ENCODE assay signal across 20 cellular contexts in the genomic region with DNA sequence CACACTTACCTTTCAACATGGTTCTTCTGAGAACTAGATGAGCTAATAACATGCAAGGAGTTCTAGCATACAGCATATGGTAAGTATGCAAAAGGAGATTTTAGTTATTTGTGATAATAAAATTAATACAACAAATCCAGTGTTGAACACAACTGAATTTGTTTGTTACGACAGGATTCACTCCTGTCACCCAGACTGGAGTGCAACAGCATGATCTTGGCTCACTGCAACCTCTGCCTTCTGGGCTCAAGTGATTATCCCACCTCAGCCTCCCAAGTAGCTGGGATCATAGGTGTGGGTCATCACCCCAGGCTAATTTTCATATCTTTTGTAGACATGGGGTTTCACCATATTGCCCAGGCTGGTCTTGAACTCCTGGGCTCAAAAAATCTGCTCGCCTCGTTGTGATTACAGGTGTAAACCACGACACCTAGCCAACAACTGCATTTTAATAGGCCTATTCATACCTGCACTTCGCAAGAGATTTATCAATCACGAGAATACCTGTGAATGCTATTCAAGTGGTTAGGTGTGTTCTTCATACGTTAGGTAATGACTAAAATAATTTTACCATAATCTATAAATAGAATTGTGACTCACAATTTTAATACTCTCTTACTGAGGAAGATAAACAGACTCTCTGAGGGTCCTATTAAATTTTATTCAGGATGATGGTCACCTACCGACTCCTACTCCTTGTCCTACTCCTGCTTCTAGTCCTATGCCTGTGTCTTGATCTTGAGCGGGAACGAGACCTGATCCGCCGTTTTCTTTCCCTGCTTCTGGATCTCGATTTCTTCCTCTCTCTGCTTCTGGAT. TPM values are rescaled to one million over a fixed set of nuclear protein-coding genes. Genes with fewer than 3 reads are reported as not detected.
DNase-seq lines count a peak whose midpoint lies in the region; ATAC-seq, FAIRE-seq and TF ChIP-seq lines count a peak whose summit lies in the region.
"Had no signal": no experiment of that assay in that cellular context is flagged by ENCODE, and none has a peak within 500 bp of the region (broad histone marks: within the 10 kb centered on the region; RNA-seq: fewer than 3 reads in every experiment).

No MANE protein-coding gene starts in this region.

- H3K9me3 ChIP-seq in mammary epithelial cell (replicated peaks; ENCODE audit: insufficient read depth, low read length), result no peaks in the 10 kb centered on the region
- no peaks in the 10 kb centered on the region for H3K9me3 ChIP-seq in breast epithelium
- H3K9me3 ChIP-seq in PC-9 (ENCODE audit: insufficient read depth, low read depth), result no peaks in the 10 kb centered on the region
- H3K9me3 ChIP-seq in smooth muscle cell (replicated peaks; ENCODE audit: low read depth), result no peaks in the 10 kb centered on the region
- H3K9me3 ChIP-seq: prostate gland, stomach, upper lobe of left lung had no signal

- H3K9me3 Mint-ChIP-seq in dendritic cell treated with granulocyte-macrophage colony-stimulating factor and Interleukin-4, amounts not matched to agents 40 ng/mL and 50 ng/mL, for 4 days, result no peaks in the 10 kb centered on the region
- H3K9me3 Mint-ChIP-seq: activated naive CD4-positive, alpha-beta T cell treated with anti-CD3 and anti-CD28 coated beads, Interleukin-2, amount 10 ng/mL, durations not matched to agents 7 days and 5 days; effector memory CD8-positive, alpha-beta T cell; neural progenitor cell; WTC11 had no signal

- in situ Hi-C loops in mammary epithelial cell (cut with MboI; ENCODE audit: low sequenced_read_pairs in 2 of 2), result no loop called here

- H3K27me3 ChIP-seq in mammary epithelial cell (ENCODE audit: insufficient read depth, low read length) (no peaks in the 10 kb centered on the region), breast epithelium (no peaks in the 10 kb centered on the region), PC-9 (ENCODE audit: insufficient read depth, low read depth) (no peaks in the 10 kb centered on the region), smooth muscle cell (ENCODE audit: low read depth) (no peaks in the 10 kb centered on the region)
- H3K27me3 ChIP-seq: neural progenitor cell, stomach, upper lobe of left lung had no signal

- peaks cover 82% of the 10 kb centered on the region for H3K36me3 ChIP-seq in mammary epithelial cell (ENCODE audit: insufficient read depth, low read length)
- peaks cover 9% of the 10 kb centered on the region for H3K36me3 ChIP-seq in breast epithelium
- peaks cover 90% of the 10 kb centered on the region for H3K36me3 ChIP-seq in PC-9 (ENCODE audit: low read depth)
- peaks cover 70% of the 10 kb centered on the region for H3K36me3 ChIP-seq in smooth muscle cell (ENCODE audit: low read depth)

- peaks cover 5% of the 10 kb centered on the region for H3K4me1 Mint-ChIP-seq in dendritic cell treated with granulocyte-macrophage colony-stimulating factor and Interleukin-4, amounts not matched to agents 40 ng/mL and 50 ng/mL, for 4 days (ENCODE audit: low read depth)
- H3K4me1 Mint-ChIP-seq: neural progenitor cell, WTC11 had no signal

- H3F3A ChIP-seq in PC-9 (ENCODE audit: insufficient read depth, low read depth) (peaks cover 94% of the 10 kb centered on the region), smooth muscle cell (ENCODE audit: low read depth) (peaks cover 58% of the 10 kb centered on the region)

- H2AFZ ChIP-seq in mammary epithelial cell (ENCODE audit: low read depth, low read length), result no peak overlapping the region
- no peak overlapping the region for H2AFZ ChIP-seq in PC-9
- H2AFZ ChIP-seq in smooth muscle cell (ENCODE audit: low read depth), result no peak overlapping the region
- H2AFZ ChIP-seq: neural progenitor cell had no signal

- BruUV-seq in mammary epithelial cell (replicated peaks; lab: Mats Ljungman, UMichigan) (no TSS peak), PC-9 (replicated peaks; lab: Mats Ljungman, UMichigan) (no TSS peak)

- DNase-seq in mammary epithelial cell (peak; percentile 14), breast epithelium (ENCODE audit: low spot score in 2 of 2) (no peak), PC-9 (no peak), smooth muscle cell (lab: John Stamatoyannopoulos, UW; ENCODE audit: unreplicated experiment) (no peak), C1 segment of cervical spinal cord (lab: John Stamatoyannopoulos, UW) (no peak), H54 (ENCODE audit: insufficient read length, low spot score) (no peak)
- DNase-seq: activated naive CD4-positive, alpha-beta T cell treated with anti-CD3 and anti-CD28 coated beads, Interleukin-2, amount 10 ng/mL, durations not matched to agents 7 days and 5 days; COR-L47; effector memory CD8-positive, alpha-beta T cell; NCI-H1092 treated with DMSO at 0.1 percent for 48 hours; NCI-H2081 treated with DMSO at 0.1 percent for 48 hours; NK-92 treated with Interleukin-12 subunit alpha and Interleukin-12 subunit beta, amount 100 ng/mL, for 24 hours; stomach; upper lobe of left lung had no signal

- dilution Hi-C loops in mammary epithelial cell (cut with HindIII; ENCODE audit: low sequenced_read_pairs), result no loop called here

- no peak overlapping the region for H3K9ac ChIP-seq in mammary epithelial cell (ENCODE audit: insufficient read depth, low read length)
- no peak overlapping the region for H3K9ac ChIP-seq in smooth muscle cell (ENCODE audit: low read depth)
- H3K9ac ChIP-seq: neural progenitor cell had no signal

- H3K79me2 ChIP-seq in mammary epithelial cell (ENCODE audit: insufficient read depth, low read length), result peaks cover 92% of the 10 kb centered on the region
- peaks cover 78% of the 10 kb centered on the region for H3K79me2 ChIP-seq in PC-9 (ENCODE audit: low read depth)
- H3K79me2 ChIP-seq in smooth muscle cell (ENCODE audit: low read depth), result peaks cover 81% of the 10 kb centered on the region

- no peak overlapping the region for H3K4me2 ChIP-seq in mammary epithelial cell (ENCODE audit: insufficient read depth, low read depth, low read length)
- H3K4me2 ChIP-seq in PC-9, result no peak overlapping the region
- H3K4me2 ChIP-seq in smooth muscle cell, result no peak overlapping the region
- H3K4me2 ChIP-seq: neural progenitor cell had no signal

- no peaks in the 10 kb centered on the region for H3K4me1 ChIP-seq in mammary epithelial cell (ENCODE audit: insufficient read depth, low read length)
- H3K4me1 ChIP-seq in breast epithelium, result no peaks in the 10 kb centered on the region
- H3K4me1 ChIP-seq in PC-9 (replicated peaks; ENCODE audit: insufficient read depth), result 0 out of 2 replicates have a peak, but pooled peaks cover 6% of the 10 kb centered on the region
- H3K4me1 ChIP-seq in smooth muscle cell (ENCODE audit: low read depth), result peaks cover 5% of the 10 kb centered on the region
- H3K4me1 ChIP-seq: neural progenitor cell, prostate gland had no signal

- no peak for ATAC-seq in HG02840 (IDR thresholded peaks at IDR 0.05; ENCODE audit: low FRiP score, unreplicated experiment)
- ATAC-seq: effector memory CD8-positive, alpha-beta T cell; WTC11 had no signal

- FAIRE-seq in H54 (lab: Jason Lieb, UNC), result no peak

- POLR2A ChIA-PET in PC-9 (lab: Charles Lee; ENCODE audit: unreplicated experiment), result interaction anchor here (0.7 kb wide), 1 partner anchor 62 kb away, joined by 3 read pairs; no protein-coding TSS in a partner anchor

- H3K27ac Mint-ChIP-seq in dendritic cell treated with granulocyte-macrophage colony-stimulating factor and Interleukin-4, amounts not matched to agents 40 ng/mL and 50 ng/mL, for 4 days, result peak overlapping the region; percentile 26
- H3K27ac Mint-ChIP-seq: activated naive CD4-positive, alpha-beta T cell treated with anti-CD3 and anti-CD28 coated beads, Interleukin-2, amount 10 ng/mL, durations not matched to agents 7 days and 5 days; neural progenitor cell had no signal

- TF ChIP-seq CTCF in mammary epithelial cell (conservative IDR thresholded peaks at IDR 0.05 in 1 of 2, IDR thresholded peaks at IDR 0.05 in 1 of 2; ENCODE audit: extremely low read depth in 1 of 2, insufficient read depth in 1 of 2, low read depth in 1 of 2, low read length in 2 of 2) (no peak), breast epithelium (IDR thresholded peaks at IDR 0.05) (no peak), PC-9 (conservative IDR thresholded peaks at IDR 0.05) (no peak), smooth muscle cell (IDR thresholded peaks at IDR 0.05; ENCODE audit: borderline replicate concordance, insufficient read depth, poor library complexity, severe bottlenecking) (no peak)

- H3K36me3 Mint-ChIP-seq in dendritic cell treated with granulocyte-macrophage colony-stimulating factor and Interleukin-4, amounts not matched to agents 40 ng/mL and 50 ng/mL, for 4 days (ENCODE audit: low read depth), result peaks cover 97% of the 10 kb centered on the region

- TF ChIP-seq POLR2A in breast epithelium (IDR thresholded peaks at IDR 0.05), result no peak
- TF ChIP-seq POLR2A in H54 (IDR thresholded peaks at IDR 0.05; ENCODE audit: low read depth, low read length), result no peak

- H3K27me3 Mint-ChIP-seq in dendritic cell treated with granulocyte-macrophage colony-stimulating factor and Interleukin-4, amounts not matched to agents 40 ng/mL and 50 ng/mL, for 4 days, result no peaks in the 10 kb centered on the region
- H3K27me3 Mint-ChIP-seq: activated naive CD4-positive, alpha-beta T cell treated with anti-CD3 and anti-CD28 coated beads, Interleukin-2, amount 10 ng/mL, durations not matched to agents 7 days and 5 days; effector memory CD8-positive, alpha-beta T cell had no signal

- H3K9me2 ChIP-seq in PC-9 (ENCODE audit: insufficient read depth), result no peaks in the 10 kb centered on the region

- intact Hi-C loops in mammary epithelial cell (cut with micrococcal nuclease), result no loop called here
- intact Hi-C loops in breast epithelium (cut with DNase I; ENCODE audit: low total_unique reads), result loop anchor here (5.0 kb wide), 1 partner anchor 639 kb away; no protein-coding TSS in a partner anchor
- intact Hi-C loops in PC-9 (cut with micrococcal nuclease; ENCODE audit: unreplicated experiment), result no loop called here
- intact Hi-C loops in dendritic cell treated with granulocyte-macrophage colony-stimulating factor and Interleukin-4, amounts not matched to agents 40 ng/mL and 50 ng/mL, for 4 days (cut with micrococcal nuclease), result no loop called here

- 84% methylated on average over 13 of the region's 13 CpGs for WGBS in mammary epithelial cell (ENCODE audit: low coverage, missing lambda C conversion rate)
- WGBS in smooth muscle cell (ENCODE audit: low lambda C conversion rate), result 96% methylated on average over 13 of the region's 13 CpGs

- H3K4me3 ChIP-seq in mammary epithelial cell (replicated peaks in 1 of 3; ENCODE audit: insufficient read depth in 1 of 3, low read depth in 2 of 3, low read length in 3 of 3) (no peak overlapping the region), breast epithelium (no peak overlapping the region), PC-9 (no peak overlapping the region), smooth muscle cell (no peak overlapping the region)
- H3K4me3 ChIP-seq: neural progenitor cell, prostate gland, skin epidermis, stomach, upper lobe of left lung had no signal

- H3K27ac ChIP-seq in mammary epithelial cell (ENCODE audit: insufficient read depth, low read depth, low read length) (no peak overlapping the region), breast epithelium (no peak overlapping the region), PC-9 (0 out of 2 replicates have a peak overlapping the region, but pooled peaks have one; percentile 26), smooth muscle cell (ENCODE audit: low read depth) (peak overlapping the region; percentile 73)
- H3K27ac ChIP-seq: neural progenitor cell, prostate gland, skin epidermis, stomach, upper lobe of left lung had no signal

- H4K20me1 ChIP-seq in mammary epithelial cell (ENCODE audit: insufficient read depth, low read length) (no peaks in the 10 kb centered on the region), PC-9 (ENCODE audit: insufficient read depth) (peaks cover 82% of the 10 kb centered on the region), smooth muscle cell (ENCODE audit: low read depth) (peaks cover 100% of the 10 kb centered on the region)

- CTCF ChIA-PET in mammary epithelial cell (lab: Charles Lee; ENCODE audit: low non-redundant PET), result no interaction called here
- CTCF ChIA-PET in PC-9 (lab: Charles Lee), result no interaction called here

- H3K4me3 Mint-ChIP-seq in dendritic cell treated with granulocyte-macrophage colony-stimulating factor and Interleukin-4, amounts not matched to agents 40 ng/mL and 50 ng/mL, for 4 days, result no peak overlapping the region
- H3K4me3 Mint-ChIP-seq: activated naive CD4-positive, alpha-beta T cell treated with anti-CD3 and anti-CD28 coated beads, Interleukin-2, amount 10 ng/mL, durations not matched to agents 7 days and 5 days; effector memory CD8-positive, alpha-beta T cell; neural progenitor cell; WTC11 had no signal

RNA-seq across cellular contexts. Expression of a gene that starts 10.0 kb away (rescaled TPM):
- 10 to 100 TPM; 26.3 to 88.5 TPM for total RNA-seq in mammary epithelial cell
- polyA plus RNA-seq in mammary epithelial cell, result 20.5 TPM
- 4.5 TPM for polyA minus RNA-seq in mammary epithelial cell
- total RNA-seq in breast epithelium, result 100 to 1,000 TPM in 2 of 3 donors, 10 to 100 TPM in 1; 85.5 to 122 (median 112) TPM
- total RNA-seq in PC-9 (2021), result 61.2 and 64.5 TPM in 2 replicates
- total RNA-seq in smooth muscle cell, result 108 and 118 TPM in 2 replicates
- polyA plus RNA-seq in smooth muscle cell, result 60.9 and 65.9 TPM in 2 replicates

RNA-seq across cellular contexts. Expression of a gene that starts 10.3 kb away (rescaled TPM):
- total RNA-seq in mammary epithelial cell (10 to 100 TPM; 12.7 to 32.9 TPM), breast epithelium (10 to 100 TPM; 15.5 to 36.0 (median 18.0) TPM), PC-9 (2021) (63.0 and 67.7 TPM in 2 replicates), smooth muscle cell (22.7 and 26.2 TPM in 2 replicates)
- polyA plus RNA-seq in mammary epithelial cell (18.4 TPM), smooth muscle cell (9.1 and 13.5 TPM in 2 replicates)
- 23.3 TPM for polyA minus RNA-seq in mammary epithelial cell

RNA-seq across cellular contexts. Expression of a gene that starts 16.0 kb away (rescaled TPM):
- total RNA-seq in mammary epithelial cell (10 to 100 TPM; 17.0 to 30.9 TPM), breast epithelium (10 to 100 TPM; 16.8 to 42.0 (median 30.8) TPM), PC-9 (2021) (16.7 and 24.3 TPM in 2 replicates), smooth muscle cell (19.5 and 20.6 TPM in 2 replicates)
- polyA plus RNA-seq in mammary epithelial cell (12.0 TPM), smooth muscle cell (8.8 and 13.9 TPM in 2 replicates)
- polyA minus RNA-seq in mammary epithelial cell, result 11.5 TPM

Comparison
In these comparisons a context has a peak if more than half of its experiments do, and no peak if none do; other contexts are left out.
1. H3K27ac ChIP-seq: peak in PC-9 (single experiment) and smooth muscle cell (single experiment); none in mammary epithelial cell (single experiment) and breast epithelium (0 of 2).